In the genomic region with DNA sequence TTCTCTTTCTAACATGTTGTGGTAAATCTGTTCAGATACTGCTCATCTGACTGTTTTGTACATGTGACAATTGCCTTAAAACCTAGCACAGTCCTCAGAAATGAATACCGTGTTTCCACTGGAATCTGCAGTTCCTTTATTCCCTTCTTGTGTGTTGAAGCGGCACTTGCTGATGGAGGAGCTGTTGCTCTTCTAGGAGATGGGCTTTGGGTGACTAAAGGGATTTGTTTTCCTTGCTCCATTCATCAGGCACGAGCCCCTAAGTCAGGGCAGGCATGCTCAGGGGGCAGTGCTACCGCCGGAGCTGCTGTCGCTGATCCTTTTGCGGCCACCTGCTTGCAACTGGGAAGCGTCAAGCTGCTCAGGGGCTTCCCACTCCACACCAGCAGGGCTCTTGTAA, we compare ENCODE assay signal across 1 cellular context.
TF ChIP-seq lines count a peak whose summit lies in the region.

No MANE protein-coding gene starts in this region.

TF ChIP-seq in IMR-90, 13 proteins besides CTCF, POLR2A, EP300 and RAD21:
- TF ChIP-seq, protein P1, sequence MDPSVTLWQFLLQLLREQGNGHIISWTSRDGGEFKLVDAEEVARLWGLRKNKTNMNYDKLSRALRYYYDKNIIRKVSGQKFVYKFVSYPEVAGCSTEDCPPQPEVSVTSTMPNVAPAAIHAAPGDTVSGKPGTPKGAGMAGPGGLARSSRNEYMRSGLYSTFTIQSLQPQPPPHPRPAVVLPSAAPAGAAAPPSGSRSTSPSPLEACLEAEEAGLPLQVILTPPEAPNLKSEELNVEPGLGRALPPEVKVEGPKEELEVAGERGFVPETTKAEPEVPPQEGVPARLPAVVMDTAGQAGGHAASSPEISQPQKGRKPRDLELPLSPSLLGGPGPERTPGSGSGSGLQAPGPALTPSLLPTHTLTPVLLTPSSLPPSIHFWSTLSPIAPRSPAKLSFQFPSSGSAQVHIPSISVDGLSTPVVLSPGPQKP (IDR thresholded peaks at IDR 0.05; ENCODE audit: borderline replicate concordance, low read depth, low read length): no peak
- no peak for TF ChIP-seq BHLHE40 (IDR thresholded peaks at IDR 0.05; ENCODE audit: low read depth, low read length)
- TF ChIP-seq, protein P2, sequence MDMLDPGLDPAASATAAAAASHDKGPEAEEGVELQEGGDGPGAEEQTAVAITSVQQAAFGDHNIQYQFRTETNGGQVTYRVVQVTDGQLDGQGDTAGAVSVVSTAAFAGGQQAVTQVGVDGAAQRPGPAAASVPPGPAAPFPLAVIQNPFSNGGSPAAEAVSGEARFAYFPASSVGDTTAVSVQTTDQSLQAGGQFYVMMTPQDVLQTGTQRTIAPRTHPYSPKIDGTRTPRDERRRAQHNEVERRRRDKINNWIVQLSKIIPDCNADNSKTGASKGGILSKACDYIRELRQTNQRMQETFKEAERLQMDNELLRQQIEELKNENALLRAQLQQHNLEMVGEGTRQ (IDR thresholded peaks at IDR 0.05; ENCODE audit: low read depth, low read length): no peak
- TF ChIP-seq SMC3 (IDR thresholded peaks at IDR 0.05; ENCODE audit: low read depth, low read length): no peak
- no peak for TF ChIP-seq CHD1 (IDR thresholded peaks at IDR 0.05; ENCODE audit: low read depth, low read length)
- TF ChIP-seq FOS (IDR thresholded peaks at IDR 0.05; ENCODE audit: low read depth, low read length): no peak
- no peak for TF ChIP-seq RFX5 (IDR thresholded peaks at IDR 0.05; ENCODE audit: low read depth, low read length)
TF ChIP-seq in IMR-90: peak in this region for 0.
